ENCODE assay signal across 10 cellular contexts in the genomic region with DNA sequence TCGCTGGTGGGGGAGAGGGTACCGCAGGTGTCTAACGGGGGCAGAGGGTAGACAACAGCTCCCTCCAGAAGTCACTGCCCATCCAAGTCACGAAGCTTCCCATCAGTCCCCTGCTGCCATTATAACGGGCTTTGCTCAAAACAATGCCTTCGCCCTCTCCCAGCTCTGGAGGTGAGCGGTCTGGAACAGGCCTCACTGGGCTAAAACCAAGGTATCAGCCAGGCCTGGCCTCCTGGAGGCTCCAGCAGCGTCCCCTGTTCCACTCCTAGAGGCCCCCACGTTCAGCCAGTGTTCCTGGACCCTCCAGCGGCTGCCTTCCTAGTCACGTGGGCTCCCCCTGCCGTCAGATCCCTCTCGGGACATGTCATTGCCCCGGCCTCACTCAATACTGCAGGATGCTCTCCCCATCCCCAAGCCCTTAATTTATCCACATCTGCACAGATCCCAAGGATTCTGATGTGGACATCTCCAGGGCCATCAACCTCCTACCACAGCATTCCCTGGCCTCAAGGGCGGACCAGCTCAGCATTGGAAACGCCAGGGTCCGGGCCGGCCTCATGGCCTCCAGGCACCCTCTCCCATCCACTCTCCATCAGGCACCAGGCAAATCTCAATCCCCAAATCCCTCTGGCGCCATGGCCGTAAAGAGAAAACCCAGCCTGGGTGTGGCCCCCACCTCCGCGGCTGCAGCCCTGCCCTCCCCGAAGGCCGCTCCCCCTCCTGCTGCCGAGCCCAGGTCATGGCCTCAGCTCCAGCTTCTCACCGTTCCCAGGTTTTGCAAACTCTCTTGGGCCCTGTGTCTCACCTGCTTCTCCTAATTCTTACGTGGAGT.
DNase-seq lines count a peak whose midpoint lies in the region; TF ChIP-seq lines count a peak whose summit lies in the region.
"Had no signal": no experiment of that assay in that cellular context is flagged by ENCODE, and none has a peak within 500 bp of the region (broad histone marks: within the 10 kb centered on the region; RNA-seq: fewer than 3 reads in every experiment).

No MANE protein-coding gene starts in this region.

- no peaks in the 10 kb centered on the region for H3K27me3 Mint-ChIP-seq in Calu3 (ENCODE audit: unreplicated experiment)
- H3K27me3 Mint-ChIP-seq in activated T-cell treated with anti-CD3 and anti-CD28 coated beads, Interleukin-2, amount 50 U/mL, for 24 hours: peaks cover 7% of the 10 kb centered on the region
- H3K27me3 Mint-ChIP-seq: activated naive CD4-positive, alpha-beta T cell treated with anti-CD3 and anti-CD28 coated beads, Interleukin-2, amount 50 U/mL, for 24 hours had no signal

- no peak overlapping the region for H3K4me3 ChIP-seq in epithelial cell of proximal tubule (ENCODE audit: low read depth, low read length)

- H3K4me3 Mint-ChIP-seq in Calu3 (ENCODE audit: low read depth, unreplicated experiment): peak overlapping the region; percentile 32
- H3K4me3 Mint-ChIP-seq in activated T-cell treated with anti-CD3 and anti-CD28 coated beads, Interleukin-2, amount 50 U/mL, for 24 hours: no peak overlapping the region
- H3K4me3 Mint-ChIP-seq: activated naive CD4-positive, alpha-beta T cell treated with anti-CD3 and anti-CD28 coated beads, Interleukin-2, amount 50 U/mL, for 24 hours; CD8-positive, alpha-beta T cell had no signal

- no peaks in the 10 kb centered on the region for H3K9me3 Mint-ChIP-seq in Calu3 (ENCODE audit: low read depth, unreplicated experiment)
- H3K9me3 Mint-ChIP-seq in activated T-cell treated with anti-CD3 and anti-CD28 coated beads, Interleukin-2, amount 50 U/mL, for 24 hours: no peaks in the 10 kb centered on the region
- H3K9me3 Mint-ChIP-seq: activated naive CD4-positive, alpha-beta T cell treated with anti-CD3 and anti-CD28 coated beads, Interleukin-2, amount 50 U/mL, for 24 hours; CD8-positive, alpha-beta T cell had no signal

- TF ChIP-seq CTCF in Calu3 (IDR thresholded peaks at IDR 0.05; ENCODE audit: unreplicated experiment): no peak
- peak; percentile 26 for TF ChIP-seq CTCF in epithelial cell of proximal tubule (conservative IDR thresholded peaks at IDR 0.05; ENCODE audit: low read depth, low read length)

- no TSS peak for BruUV-seq in Calu3 (replicated peaks; lab: Mats Ljungman, UMichigan)

- peak; percentile 45 for DNase-seq in Calu3
- DNase-seq in MV-4-11 (lab: John Stamatoyannopoulos, UW): peak; percentile 8
- DNase-seq in epithelial cell of proximal tubule (ENCODE audit: low read depth): no peak
- peak; percentile 65 for DNase-seq in posterior vena cava (ENCODE audit: low spot score)
- no peak for DNase-seq in cerebellar nuclear complex (lab: John Stamatoyannopoulos, UW)
- DNase-seq in activated effector memory CD4-positive, alpha-beta T cell treated with Interleukin-2 at 50 U/mL for 16 hours: no peak
- no peak for DNase-seq in NCI-H446 treated with DMSO at 0.1 percent for 48 hours (lab: John Stamatoyannopoulos, UW)
- DNase-seq in activated T-cell treated with anti-CD3 and anti-CD28 coated beads, Interleukin-2, amount 50 U/mL, for 24 hours: no peak
- DNase-seq: CD8-positive, alpha-beta T cell had no signal

- peaks cover 12% of the 10 kb centered on the region for H3K36me3 Mint-ChIP-seq in Calu3 (ENCODE audit: insufficient read depth, unreplicated experiment)
- no peaks in the 10 kb centered on the region for H3K36me3 Mint-ChIP-seq in activated T-cell treated with anti-CD3 and anti-CD28 coated beads, Interleukin-2, amount 50 U/mL, for 24 hours (ENCODE audit: low read depth)
- H3K36me3 Mint-ChIP-seq: activated naive CD4-positive, alpha-beta T cell treated with anti-CD3 and anti-CD28 coated beads, Interleukin-2, amount 50 U/mL, for 24 hours; CD8-positive, alpha-beta T cell had no signal

- peak overlapping the region; percentile 36 for H3K27ac Mint-ChIP-seq in Calu3 (ENCODE audit: unreplicated experiment)
- H3K27ac Mint-ChIP-seq in activated T-cell treated with anti-CD3 and anti-CD28 coated beads, Interleukin-2, amount 50 U/mL, for 24 hours: no peak overlapping the region
- H3K27ac Mint-ChIP-seq: activated naive CD4-positive, alpha-beta T cell treated with anti-CD3 and anti-CD28 coated beads, Interleukin-2, amount 50 U/mL, for 24 hours; CD8-positive, alpha-beta T cell had no signal

- CTCF ChIA-PET in Calu3 (lab: Charles Lee): interaction anchor here (2.0 kb wide), 1 partner anchor 23 kb away, joined by 4 read pairs; no protein-coding TSS in a partner anchor

- peaks cover 71% of the 10 kb centered on the region for H3K4me1 Mint-ChIP-seq in Calu3 (ENCODE audit: low read depth, unreplicated experiment)
- H3K4me1 Mint-ChIP-seq in activated T-cell treated with anti-CD3 and anti-CD28 coated beads, Interleukin-2, amount 50 U/mL, for 24 hours (ENCODE audit: low read depth): peaks cover 7% of the 10 kb centered on the region

- intact Hi-C loops in Calu3 (cut with micrococcal nuclease; ENCODE audit: unreplicated experiment) (no loop called here), posterior vena cava (cut with DNase I) (no loop called here)

Comparison
In these comparisons a context has a peak if more than half of its experiments do, and no peak if none do; other contexts are left out.
1. DNase-seq: peak in Calu3 (single experiment), MV-4-11 (single experiment) and posterior vena cava (single experiment); none in epithelial cell of proximal tubule (single experiment), cerebellar nuclear complex (0 of 2), activated effector memory CD4-positive, alpha-beta T cell treated with Interleukin-2 at 50 U/mL for 16 hours (single experiment), NCI-H446 treated with DMSO at 0.1 percent for 48 hours (single experiment) and activated T-cell treated with anti-CD3 and anti-CD28 coated beads, Interleukin-2, amount 50 U/mL, for 24 hours (single experiment).